In the genomic region with DNA sequence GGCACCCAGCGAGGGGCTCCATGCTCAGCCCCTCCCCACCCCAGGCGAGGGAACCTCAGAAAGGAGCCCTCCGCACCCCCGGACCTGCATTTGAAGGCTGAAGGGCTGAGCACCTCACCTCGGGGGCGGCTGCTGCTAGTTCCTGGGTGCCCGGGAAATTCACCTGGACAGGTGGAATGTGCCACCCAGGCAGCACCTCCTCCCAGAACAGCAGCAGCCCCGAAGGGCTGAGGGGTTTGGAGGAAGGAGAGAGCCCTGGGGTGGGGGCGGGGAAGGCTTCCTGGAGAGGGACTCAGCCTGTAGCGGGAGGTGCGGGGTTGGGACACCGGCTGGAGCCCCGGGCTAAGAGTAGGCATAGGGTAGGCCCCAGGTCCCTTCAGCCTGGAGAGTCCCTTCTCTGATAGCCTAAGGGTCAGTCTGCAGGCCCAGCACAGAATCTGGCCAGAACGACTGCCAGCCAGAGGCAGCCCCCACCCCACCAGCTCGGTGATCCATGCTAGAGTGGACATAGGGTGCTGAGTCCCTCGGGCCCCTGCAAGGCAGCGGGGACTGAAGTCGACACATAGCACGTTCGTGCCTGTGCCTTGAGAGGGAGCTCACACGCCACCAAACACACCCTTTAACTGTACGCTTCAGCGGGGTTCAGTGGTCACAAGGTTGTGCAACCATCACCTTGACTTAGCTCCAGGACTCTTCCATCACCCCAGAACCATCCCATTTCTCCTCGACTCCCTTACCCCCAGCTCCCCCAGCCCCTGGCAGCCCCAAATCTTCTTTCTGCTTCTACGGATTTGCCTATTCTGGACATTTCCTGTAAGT, we compare ENCODE assay signal across 19 cellular contexts.
DNase-seq lines count a peak whose midpoint lies in the region; ATAC-seq, FAIRE-seq and TF ChIP-seq lines count a peak whose summit lies in the region.
"Had no signal": no experiment of that assay in that cellular context is flagged by ENCODE, and none has a peak within 500 bp of the region (broad histone marks: within the 10 kb centered on the region; RNA-seq: fewer than 3 reads in every experiment).

No MANE protein-coding gene starts in this region.

- WGBS in neuronal stem cell (ENCODE audit: extremely low coverage in 2 of 2, insufficient read length in 2 of 2, insufficient replicate concordance in 1 of 2), 2 donors = no CpG with 5 or more reads among the region's 25 CpGs

- H3K9me2 ChIP-seq in OCI-LY1 (ENCODE audit: low read depth, low read length) = no peaks in the 10 kb centered on the region

- H4K91ac ChIP-seq in neuronal stem cell (ENCODE audit: low read depth, low read length, poor library complexity) = no peak overlapping the region

- H3K4me2 ChIP-seq in OCI-LY1 (ENCODE audit: low read length) (no peak overlapping the region), neuronal stem cell (ENCODE audit: insufficient read depth, low read length, poor library complexity, severe bottlenecking) (no peak overlapping the region)
- H3K4me2 ChIP-seq: GM23338 had no signal

- peak; percentile 62 for FAIRE-seq in HTR-8/SVneo (lab: Jason Lieb, UNC)
- FAIRE-seq: GM12878, GM18507 had no signal

- H3K4me3 ChIP-seq in OCI-LY1 (ENCODE audit: low read depth, low read length, poor library complexity, severe bottlenecking) = no peak overlapping the region
- H3K4me3 ChIP-seq in neuronal stem cell (ENCODE audit: low read length in 2 of 2) = no peak overlapping the region
- H3K4me3 ChIP-seq: GM12878, GM23338 had no signal

- H3K9me3 ChIP-seq in OCI-LY1 (ENCODE audit: low read length) (no peaks in the 10 kb centered on the region), neuronal stem cell (replicated peaks in 1 of 2; ENCODE audit: control insufficient read depth in 2 of 2, insufficient read depth in 1 of 2, low read depth in 1 of 2, low read length in 2 of 2) (no peaks in the 10 kb centered on the region)

- H3K4me1 ChIP-seq in OCI-LY1 (ENCODE audit: insufficient read depth, low read length, severe bottlenecking) (no peaks in the 10 kb centered on the region), neuronal stem cell (ENCODE audit: control insufficient read depth in 2 of 2, insufficient read depth in 1 of 2, low read depth in 1 of 2, low read length in 2 of 2) (peaks cover 0 to 3% of the 10 kb centered on the region in 2 donors)

- H3F3A ChIP-seq in OCI-LY1 (ENCODE audit: insufficient read depth, low read length) = no peaks in the 10 kb centered on the region

- no peaks in the 10 kb centered on the region for H4K20me1 ChIP-seq in OCI-LY1 (ENCODE audit: insufficient read depth, low read length)

- H2BK12ac ChIP-seq in neuronal stem cell (ENCODE audit: low read length) = no peak overlapping the region

- no peak overlapping the region for H2BK120ac ChIP-seq in neuronal stem cell (ENCODE audit: low read depth, low read length)

- H3K36me3 ChIP-seq in OCI-LY1 (ENCODE audit: insufficient read depth, low read length) (no peaks in the 10 kb centered on the region), neuronal stem cell (replicated peaks in 1 of 2; ENCODE audit: control insufficient read depth in 2 of 2, insufficient read depth in 2 of 2, low read length in 2 of 2) (no peaks in the 10 kb centered on the region)

- peak overlapping the region; percentile 71 for H3K23ac ChIP-seq in neuronal stem cell (ENCODE audit: low read depth, low read length, poor library complexity)

- H3K14ac ChIP-seq in neuronal stem cell (ENCODE audit: low read length) = no peak overlapping the region

- no peak overlapping the region for H3K27ac ChIP-seq in OCI-LY1 (ENCODE audit: low read depth, low read length, poor library complexity, severe bottlenecking)
- H3K27ac ChIP-seq in neuronal stem cell (replicated peaks; ENCODE audit: low read length) = no peak overlapping the region

- ATAC-seq in Right ventricle myocardium inferior (no peak), left cardiac atrium (no peak), HG03095 (IDR thresholded peaks at IDR 0.05; ENCODE audit: unreplicated experiment) (no peak), GM19351 (IDR thresholded peaks at IDR 0.05; ENCODE audit: unreplicated experiment) (no peak)
- ATAC-seq: GM12878, GM23338 had no signal

- intact Hi-C loops in Right ventricle myocardium inferior (cut with DNase I) (no loop called here), left cardiac atrium (cut with DNase I) (loop anchor here in 1 of 2 donors (5.0 kb wide), 1 partner anchor 1032 kb away; no protein-coding TSS in a partner anchor)

- TF ChIP-seq CTCF in OCI-LY1 (IDR thresholded peaks at IDR 0.05; ENCODE audit: low read length) = peak; percentile 10; the same call in 1 of the 2 replicates

- H3K4ac ChIP-seq in neuronal stem cell (ENCODE audit: low read length) = no peak overlapping the region

- H3K27me3 ChIP-seq in OCI-LY1 (ENCODE audit: insufficient read depth, low read length) (no peaks in the 10 kb centered on the region), neuronal stem cell (ENCODE audit: control insufficient read depth in 3 of 3, insufficient read depth in 3 of 3, low read depth in 1 of 3, low read length in 3 of 3) (no peaks in the 10 kb centered on the region)

- peaks cover 1% of the 10 kb centered on the region for H3K79me1 ChIP-seq in neuronal stem cell (ENCODE audit: low read depth, low read length)

- DNase-seq in Right ventricle myocardium inferior (ENCODE audit: missing footprints) = peak; percentile 25
- DNase-seq in left cardiac atrium = no peak
- no peak for DNase-seq in HTR-8/SVneo (ENCODE audit: insufficient read length, low spot score)
- no peak for DNase-seq in neuronal stem cell (ENCODE audit: low spot score)
- DNase-seq: 8988T; AML-193; C1 segment of cervical spinal cord; Calu3; CD4-positive, alpha-beta T cell; DMS 273 treated with DMSO at 0.1 percent for 48 hours; DMS79; H9; HFFc6 had no signal

- H2AFZ ChIP-seq in OCI-LY1 (ENCODE audit: low read length) (no peak overlapping the region), neuronal stem cell (ENCODE audit: low read length) (no peak overlapping the region)
- H2AFZ ChIP-seq: GM23338 had no signal

- no peak overlapping the region for H2BK15ac ChIP-seq in neuronal stem cell (ENCODE audit: low read length)

- H4K8ac ChIP-seq in neuronal stem cell (ENCODE audit: low read depth, low read length) = no peak overlapping the region

- H3K79me2 ChIP-seq in OCI-LY1 (ENCODE audit: insufficient read depth, low read length) = no peaks in the 10 kb centered on the region

- peak overlapping the region; percentile 27 for H3K18ac ChIP-seq in neuronal stem cell (ENCODE audit: low read length)

- H2BK5ac ChIP-seq in neuronal stem cell (ENCODE audit: low read length) = peak overlapping the region; percentile 69

- H2AK5ac ChIP-seq in neuronal stem cell (ENCODE audit: low read depth, low read length) = peak overlapping the region; percentile 4

- no peak overlapping the region for H3K9ac ChIP-seq in OCI-LY1 (ENCODE audit: low read length)
- H3K9ac ChIP-seq in neuronal stem cell (ENCODE audit: low read depth, low read length, poor library complexity) = no peak overlapping the region
